9 cellular contexts compared by ENCODE assay signal in genomic region chr12:74689071-74689655, GRCh38.
DNase-seq lines count a peak whose midpoint lies in the region; ATAC-seq lines count a peak whose summit lies in the region.
"Had no signal": no experiment of that assay in that cellular context is flagged by ENCODE, and none has a peak within 500 bp of the region (broad histone marks: within the 10 kb centered on the region; RNA-seq: fewer than 3 reads in every experiment).

No MANE protein-coding gene starts in this region.

- no peaks in the 10 kb centered on the region for H3K36me3 Mint-ChIP-seq in activated T-cell treated with anti-CD3 and anti-CD28 coated beads, Interleukin-2, amount 50 U/mL, for 24 hours (ENCODE audit: low read depth)
- H3K36me3 Mint-ChIP-seq in activated T-helper 2 cell treated with anti-CD3 and anti-CD28 coated beads, Interferon-gamma antibody, Interleukin-2, Interleukin-4, amounts not matched to agents 10 μg/mL and 5 μg/mL and 100 μg/mL, durations not matched to agents 14 hours and 24 hours and 36 hours (ENCODE audit: low read depth): no peaks in the 10 kb centered on the region
- H3K36me3 Mint-ChIP-seq in activated T-helper 17 cell treated with anti-CD3 and anti-CD28 coated beads, Interleukin-2, amount 50 U/mL, for 72 hours (ENCODE audit: low read depth): no peaks in the 10 kb centered on the region

- peaks cover 2% of the 10 kb centered on the region for H3K27me3 Mint-ChIP-seq in activated T-cell treated with anti-CD3 and anti-CD28 coated beads, Interleukin-2, amount 50 U/mL, for 24 hours
- H3K27me3 Mint-ChIP-seq in activated T-helper 2 cell treated with anti-CD3 and anti-CD28 coated beads, Interferon-gamma antibody, Interleukin-2, Interleukin-4, amounts not matched to agents 10 μg/mL and 5 μg/mL and 100 μg/mL, durations not matched to agents 14 hours and 24 hours and 36 hours (ENCODE audit: low read depth): no peaks in the 10 kb centered on the region
- H3K27me3 Mint-ChIP-seq in activated T-helper 17 cell treated with anti-CD3 and anti-CD28 coated beads, Interleukin-2, amount 50 U/mL, for 72 hours: peaks cover 5% of the 10 kb centered on the region

- H3K4me3 ChIP-seq in endocrine pancreas (ENCODE audit: control insufficient read depth, insufficient read depth, low read length): peak overlapping the region; percentile 14

- peak; percentile 65 for ATAC-seq in HG03175 (IDR thresholded peaks at IDR 0.05; ENCODE audit: unreplicated experiment)
- ATAC-seq in activated T-helper 17 cell treated with anti-CD3 and anti-CD28 coated beads, Interleukin-2, amount 50 U/mL, for 72 hours (replicated peaks): no peak

- no peak overlapping the region for H3K4me3 Mint-ChIP-seq in activated T-cell treated with anti-CD3 and anti-CD28 coated beads, Interleukin-2, amount 50 U/mL, for 24 hours
- H3K4me3 Mint-ChIP-seq in activated T-helper 2 cell treated with anti-CD3 and anti-CD28 coated beads, Interferon-gamma antibody, Interleukin-2, Interleukin-4, amounts not matched to agents 10 μg/mL and 5 μg/mL and 100 μg/mL, durations not matched to agents 14 hours and 24 hours and 36 hours (ENCODE audit: low read depth): no peak overlapping the region
- no peak overlapping the region for H3K4me3 Mint-ChIP-seq in activated T-helper 17 cell treated with anti-CD3 and anti-CD28 coated beads, Interleukin-2, amount 50 U/mL, for 72 hours
- H3K4me3 Mint-ChIP-seq: T-helper 1 cell treated with Interleukin-12 subunit alpha and Interleukin-12 subunit beta and Interleukin-4 antibody, amounts not matched to agents 30 μg/mL and 1 μg/mL, for 36 hours had no signal

- no peaks in the 10 kb centered on the region for H3K9me3 Mint-ChIP-seq in activated T-cell treated with anti-CD3 and anti-CD28 coated beads, Interleukin-2, amount 50 U/mL, for 24 hours
- H3K9me3 Mint-ChIP-seq in activated T-helper 2 cell treated with anti-CD3 and anti-CD28 coated beads, Interferon-gamma antibody, Interleukin-2, Interleukin-4, amounts not matched to agents 10 μg/mL and 5 μg/mL and 100 μg/mL, durations not matched to agents 14 hours and 24 hours and 36 hours: no peaks in the 10 kb centered on the region
- H3K9me3 Mint-ChIP-seq in activated T-helper 17 cell treated with anti-CD3 and anti-CD28 coated beads, Interleukin-2, amount 50 U/mL, for 72 hours: peaks cover 3% of the 10 kb centered on the region
- H3K9me3 Mint-ChIP-seq: T-helper 1 cell treated with Interleukin-12 subunit alpha and Interleukin-12 subunit beta and Interleukin-4 antibody, amounts not matched to agents 30 μg/mL and 1 μg/mL, for 36 hours had no signal

- no peaks in the 10 kb centered on the region for H3K9me3 ChIP-seq in endocrine pancreas (ENCODE audit: control insufficient read depth, low read length)

- no peaks in the 10 kb centered on the region for H3K27me3 ChIP-seq in endocrine pancreas (ENCODE audit: control insufficient read depth, insufficient read depth, low read length)

- H3K9ac ChIP-seq in endocrine pancreas (ENCODE audit: control insufficient read depth, insufficient read depth, low read length): no peak overlapping the region

- no peaks in the 10 kb centered on the region for H3K36me3 ChIP-seq in endocrine pancreas (ENCODE audit: control insufficient read depth, insufficient read depth, low read length)

- no peaks in the 10 kb centered on the region for H3K4me1 ChIP-seq in endocrine pancreas (ENCODE audit: control insufficient read depth, insufficient read depth, low read length)

- intact Hi-C loops in activated T-helper 2 cell treated with anti-CD3 and anti-CD28 coated beads, Interferon-gamma antibody, Interleukin-2, Interleukin-4, amounts not matched to agents 10 μg/mL and 5 μg/mL and 100 μg/mL, durations not matched to agents 14 hours and 24 hours and 36 hours (cut with micrococcal nuclease): no loop called here

- no peak overlapping the region for H3K27ac Mint-ChIP-seq in activated T-cell treated with anti-CD3 and anti-CD28 coated beads, Interleukin-2, amount 50 U/mL, for 24 hours
- H3K27ac Mint-ChIP-seq in activated T-helper 2 cell treated with anti-CD3 and anti-CD28 coated beads, Interferon-gamma antibody, Interleukin-2, Interleukin-4, amounts not matched to agents 10 μg/mL and 5 μg/mL and 100 μg/mL, durations not matched to agents 14 hours and 24 hours and 36 hours: no peak overlapping the region
- no peak overlapping the region for H3K27ac Mint-ChIP-seq in activated T-helper 17 cell treated with anti-CD3 and anti-CD28 coated beads, Interleukin-2, amount 50 U/mL, for 72 hours
- H3K27ac Mint-ChIP-seq: T-helper 1 cell treated with Interleukin-12 subunit alpha and Interleukin-12 subunit beta and Interleukin-4 antibody, amounts not matched to agents 30 μg/mL and 1 μg/mL, for 36 hours had no signal

- H3K4me1 Mint-ChIP-seq in activated T-cell treated with anti-CD3 and anti-CD28 coated beads, Interleukin-2, amount 50 U/mL, for 24 hours (ENCODE audit: low read depth): no peaks in the 10 kb centered on the region
- H3K4me1 Mint-ChIP-seq in activated T-helper 2 cell treated with anti-CD3 and anti-CD28 coated beads, Interferon-gamma antibody, Interleukin-2, Interleukin-4, amounts not matched to agents 10 μg/mL and 5 μg/mL and 100 μg/mL, durations not matched to agents 14 hours and 24 hours and 36 hours (ENCODE audit: low read depth): no peaks in the 10 kb centered on the region
- no peaks in the 10 kb centered on the region for H3K4me1 Mint-ChIP-seq in activated T-helper 17 cell treated with anti-CD3 and anti-CD28 coated beads, Interleukin-2, amount 50 U/mL, for 72 hours

- DNase-seq in Daoy (ENCODE audit: low read depth): peak; percentile 25
- DNase-seq in NCI-H82 treated with DMSO at 0.1 percent for 48 hours (lab: John Stamatoyannopoulos, UW; ENCODE audit: unreplicated experiment): peak; percentile 25
- peak; percentile 27 for DNase-seq in non-pigmented ciliary epithelial cell (ENCODE audit: low read depth)
- no peak for DNase-seq in activated T-cell treated with anti-CD3 and anti-CD28 coated beads, Interleukin-2, amount 50 U/mL, for 24 hours
- no peak for DNase-seq in activated T-helper 2 cell treated with anti-CD3 and anti-CD28 coated beads, Interferon-gamma antibody, Interleukin-2, Interleukin-4, amounts not matched to agents 10 μg/mL and 5 μg/mL and 100 μg/mL, durations not matched to agents 14 hours and 24 hours and 36 hours (ENCODE audit: low spot score)

Comparison
In these comparisons a context has a peak if more than half of its experiments do, and no peak if none do; other contexts are left out.
1. DNase-seq: peak in Daoy (single experiment), NCI-H82 treated with DMSO at 0.1 percent for 48 hours (single experiment) and non-pigmented ciliary epithelial cell (single experiment); none in activated T-cell treated with anti-CD3 and anti-CD28 coated beads, Interleukin-2, amount 50 U/mL, for 24 hours (single experiment) and activated T-helper 2 cell treated with anti-CD3 and anti-CD28 coated beads, Interferon-gamma antibody, Interleukin-2, Interleukin-4, amounts not matched to agents 10 μg/mL and 5 μg/mL and 100 μg/mL, durations not matched to agents 14 hours and 24 hours and 36 hours (single experiment).